10 cellular contexts compared by ENCODE assay signal in the genomic region with DNA sequence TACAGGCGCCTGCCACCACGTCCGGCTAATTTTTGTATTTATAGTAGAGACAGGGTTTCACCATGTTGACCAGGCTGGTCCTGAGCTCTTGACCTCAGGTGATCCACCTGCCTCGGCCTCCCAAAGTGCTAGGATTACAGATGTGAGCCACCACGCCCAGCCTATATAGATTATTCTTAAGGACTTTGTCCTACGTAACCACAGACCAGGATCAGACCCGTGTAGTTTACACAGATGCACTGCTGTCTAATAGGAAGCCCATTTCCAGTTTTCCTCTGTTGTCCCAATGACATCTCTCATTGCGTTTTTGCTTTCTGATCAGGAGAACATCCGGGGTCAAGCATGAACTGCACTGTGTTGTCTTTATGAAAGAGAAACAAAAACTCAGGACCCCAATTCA. TPM values are rescaled to one million over a fixed set of nuclear protein-coding genes. Genes with fewer than 3 reads are reported as not detected.
"Had no signal": no experiment of that assay in that cellular context is flagged by ENCODE, and none has a peak within 500 bp of the region (broad histone marks: within the 10 kb centered on the region; RNA-seq: fewer than 3 reads in every experiment).

No MANE protein-coding gene starts in this region.

RNA-seq across cellular contexts. Expression of a gene that starts 29.1 kb away (rescaled TPM):
- total RNA-seq: activated B cell treated with CpG ODN at 0.5 μM for 24 hours; activated CD4-positive, alpha-beta memory T cell treated with anti-CD3 and anti-CD28 coated beads for 36 hours; activated CD4-positive, alpha-beta T cell treated with anti-CD3 and anti-CD28 coated beads, Interleukin-2, amount 10 ng/mL, durations not matched to agents 24 days and 14 days; activated CD8-positive, alpha-beta memory T cell treated with anti-CD3 and anti-CD28 coated beads, Interleukin-2, amount 10 ng/mL, durations not matched to agents 7 days and 5 days; activated CD8-positive, alpha-beta T cell treated with anti-CD3 and anti-CD28 coated beads, Interleukin-2, amount 10 ng/mL, durations not matched to agents 7 days and 5 days; activated naive CD8-positive, alpha-beta T cell treated with anti-CD3 and anti-CD28 coated beads, Interleukin-2, amount 10 ng/mL, durations not matched to agents 7 days and 5 days; activated T-helper 2 cell treated with anti-CD3 and anti-CD28 coated beads, Interferon-gamma antibody, Interleukin-2, Interleukin-4, amounts not matched to agents 10 μg/mL and 5 μg/mL and 100 μg/mL, durations not matched to agents 14 hours and 24 hours and 36 hours; ascending aorta had no signal

RNA-seq across cellular contexts. Expression of a gene that starts 32.1 kb away (rescaled TPM):
- total RNA-seq: activated B cell treated with CpG ODN at 0.5 μM for 24 hours; activated CD4-positive, alpha-beta memory T cell treated with anti-CD3 and anti-CD28 coated beads for 36 hours; activated CD4-positive, alpha-beta T cell treated with anti-CD3 and anti-CD28 coated beads, Interleukin-2, amount 10 ng/mL, durations not matched to agents 24 days and 14 days; activated CD8-positive, alpha-beta memory T cell treated with anti-CD3 and anti-CD28 coated beads, Interleukin-2, amount 10 ng/mL, durations not matched to agents 7 days and 5 days; activated CD8-positive, alpha-beta T cell treated with anti-CD3 and anti-CD28 coated beads, Interleukin-2, amount 10 ng/mL, durations not matched to agents 7 days and 5 days; activated naive CD8-positive, alpha-beta T cell treated with anti-CD3 and anti-CD28 coated beads, Interleukin-2, amount 10 ng/mL, durations not matched to agents 7 days and 5 days; activated T-helper 2 cell treated with anti-CD3 and anti-CD28 coated beads, Interferon-gamma antibody, Interleukin-2, Interleukin-4, amounts not matched to agents 10 μg/mL and 5 μg/mL and 100 μg/mL, durations not matched to agents 14 hours and 24 hours and 36 hours; ascending aorta; cardiac septum; cerebellum had no signal
